ENCODE assay signal across 8 cellular contexts in genomic region chr1:13960376-13960987, GRCh38.
A peak's percentile ranks its signal among the peaks of the same experiment; 100 is the strongest.
DNase-seq lines count a peak whose midpoint lies in the region; ATAC-seq, FAIRE-seq and TF ChIP-seq lines count a peak whose summit lies in the region.

No MANE protein-coding gene starts in this region.

- DNase-seq in Caki2 (ENCODE audit: low read depth) (peak; percentile 33), HFFc6 (peak; percentile 25), RCC 7860 (ENCODE audit: low spot score) (peak; percentile 13), frontal cortex (ENCODE audit: low spot score in 2 of 2) (peak; percentile 22 to 66), occipital lobe (lab: John Stamatoyannopoulos, UW) (peak; percentile 33), tibial artery (peak; percentile 70 to 77)
- peak; percentile 33 for DNase-seq in activated effector memory CD4-positive, alpha-beta T cell treated with Interleukin-2 at 50 U/mL for 16 hours

- H3K9me3 ChIP-seq in tibial artery, result no peaks in the 10 kb centered on the region

- no peaks in the 10 kb centered on the region for H3K4me1 Mint-ChIP-seq in HFFc6 (ENCODE audit: low read depth)

- in situ Hi-C loops in Caki2 (cut with HindIII; ENCODE audit: low pct_unique_long_range_greater_than_20kb, low sequenced_read_pairs), result no loop called here

- H3K4me3 ChIP-seq in tibial artery, result no peak overlapping the region

- no peak overlapping the region for H3K4me3 Mint-ChIP-seq in HFFc6

- no peaks in the 10 kb centered on the region; the same call in none of the 2 replicates for H3K27me3 Mint-ChIP-seq in HFFc6 (ENCODE audit: insufficient read depth)

- no peaks in the 10 kb centered on the region for H3K36me3 ChIP-seq in tibial artery

- no peak overlapping the region for H3K27ac ChIP-seq in tibial artery

- no peaks in the 10 kb centered on the region for H3K4me1 ChIP-seq in tibial artery

- TF ChIP-seq CTCF in HFFc6 (IDR thresholded peaks at IDR 0.05) (peak; percentile 96), tibial artery (IDR thresholded peaks at IDR 0.05) (peak; percentile 87 to 97)

- intact Hi-C loops in tibial artery (cut with DNase I; ENCODE audit: low total_unique reads), result loop anchor here (5.0 to 10.0 kb wide), 2 partner anchors 136 to 293 kb away; no protein-coding TSS in a partner anchor

- H3K27me3 ChIP-seq in tibial artery, result peaks cover 0 to 24% of the 10 kb centered on the region in 2 donors

- no peak for ATAC-seq in HG03175 (IDR thresholded peaks at IDR 0.05; ENCODE audit: unreplicated experiment)

- H3K36me3 Mint-ChIP-seq in HFFc6 (ENCODE audit: low read depth), result no peaks in the 10 kb centered on the region

- H3K27ac Mint-ChIP-seq in HFFc6, result no peak overlapping the region

- no peaks in the 10 kb centered on the region; the same call in 1 of the 2 replicates for H3K9me3 Mint-ChIP-seq in HFFc6

- no peak for FAIRE-seq in RCC 7860 (lab: Jason Lieb, UNC)
- FAIRE-seq in frontal cortex (lab: Jason Lieb, UNC), result no peak

Comparison
In these comparisons a context has a peak if more than half of its experiments do, and no peak if none do; other contexts are left out.
1. DNase-seq: peak in every context shown above with its lines; median percentile 74 in tibial artery; 44 in frontal cortex; 33 in Caki2; 33 in activated effector memory CD4-positive, alpha-beta T cell treated with Interleukin-2 at 50 U/mL for 16 hours; 33 in occipital lobe; 25 in HFFc6; 13 in RCC 7860.